Comparison of ENCODE assay signal across 11 cellular contexts in the genomic region with DNA sequence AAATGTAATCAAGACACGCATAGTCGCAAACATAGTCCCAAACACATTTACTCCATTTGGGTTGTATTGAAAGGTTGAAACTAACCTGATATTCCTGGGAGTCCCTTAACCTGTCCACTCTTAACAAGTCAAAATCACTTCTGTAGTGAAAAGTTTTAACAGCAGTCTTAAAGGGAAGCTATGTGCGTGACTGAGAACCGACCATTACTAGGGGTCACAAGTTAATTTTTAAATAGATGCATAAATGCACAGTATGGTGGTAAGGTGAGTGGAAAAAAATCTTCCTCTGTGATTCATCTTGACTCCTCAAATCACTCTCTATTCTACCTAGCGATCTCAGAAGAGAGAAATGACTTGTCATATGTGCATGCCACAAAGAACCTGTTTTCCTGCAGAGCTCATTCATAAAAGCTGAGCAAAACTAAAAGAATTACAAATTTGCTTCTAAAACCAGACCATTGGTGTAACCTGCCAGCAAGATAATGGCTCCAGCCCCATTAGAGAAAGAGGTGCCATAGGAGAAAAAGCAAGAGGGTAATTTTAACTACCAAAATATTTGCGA. TPM values are rescaled to one million over a fixed set of nuclear protein-coding genes. Genes with fewer than 3 reads are reported as not detected.
DNase-seq lines count a peak whose midpoint lies in the region; ATAC-seq and TF ChIP-seq lines count a peak whose summit lies in the region.
"Had no signal": no experiment of that assay in that cellular context is flagged by ENCODE, and none has a peak within 500 bp of the region (broad histone marks: within the 10 kb centered on the region; RNA-seq: fewer than 3 reads in every experiment).

No MANE protein-coding gene starts in this region.

- peaks cover 0 to 31% (median 0%) of the 10 kb centered on the region in 5 donors for H3K36me3 Mint-ChIP-seq in naive thymus-derived CD4-positive, alpha-beta T cell

- H3K9me3 ChIP-seq in upper lobe of right lung, result no peaks in the 10 kb centered on the region
- no peaks in the 10 kb centered on the region for H3K9me3 ChIP-seq in naive thymus-derived CD4-positive, alpha-beta T cell (ENCODE audit: control insufficient read depth in 2 of 3, low read length in 3 of 3)

- TF ChIP-seq CTCF in foreskin keratinocyte (conservative IDR thresholded peaks at IDR 0.05) (no peak), upper lobe of right lung (IDR thresholded peaks at IDR 0.05) (no peak)

- H3K27me3 ChIP-seq in foreskin keratinocyte (no peaks in the 10 kb centered on the region), upper lobe of right lung (no peaks in the 10 kb centered on the region)
- no peaks in the 10 kb centered on the region for H3K27me3 ChIP-seq in naive thymus-derived CD4-positive, alpha-beta T cell (ENCODE audit: control insufficient read depth in 2 of 2, insufficient read depth in 2 of 2, low read length in 2 of 2)

- ATAC-seq in GM18517 (IDR thresholded peaks at IDR 0.05; ENCODE audit: unreplicated experiment), result peak; percentile 80
- ATAC-seq in GM21423 (IDR thresholded peaks at IDR 0.05; ENCODE audit: unreplicated experiment), result peak; percentile 71
- ATAC-seq in HG03342 (IDR thresholded peaks at IDR 0.05; ENCODE audit: unreplicated experiment), result peak; percentile 69
- ATAC-seq in foreskin keratinocyte, result peak; percentile 51
- ATAC-seq in upper lobe of right lung, result no peak
- no peak for ATAC-seq in naive thymus-derived CD4-positive, alpha-beta T cell

- no peaks in the 10 kb centered on the region for H3K36me3 ChIP-seq in upper lobe of right lung
- no peaks in the 10 kb centered on the region for H3K36me3 ChIP-seq in naive thymus-derived CD4-positive, alpha-beta T cell (ENCODE audit: control insufficient read depth in 2 of 3, insufficient read depth in 3 of 3, low read length in 3 of 3)

- H3K9me3 Mint-ChIP-seq in naive thymus-derived CD4-positive, alpha-beta T cell, result peaks cover 0 to under 1% (median 0%) of the 10 kb centered on the region in 11 donors
- H3K9me3 Mint-ChIP-seq: neural crest cell had no signal

- no peak overlapping the region for H3K4me3 ChIP-seq in upper lobe of right lung
- no peak overlapping the region for H3K4me3 ChIP-seq in naive thymus-derived CD4-positive, alpha-beta T cell (ENCODE audit: low read length)

- H3K4me1 Mint-ChIP-seq in naive thymus-derived CD4-positive, alpha-beta T cell, result peaks cover 0 to 51% (median 0%) of the 10 kb centered on the region in 7 donors
- H3K4me1 Mint-ChIP-seq: neural crest cell had no signal

- DNase-seq in foreskin keratinocyte, result peak in 1 of 2 donors; percentile 45
- DNase-seq in effector CD4-positive, alpha-beta T cell, result no peak
- no peak for DNase-seq in upper lobe of right lung
- no peak for DNase-seq in naive thymus-derived CD4-positive, alpha-beta T cell
- no peak for DNase-seq in DMS153 treated with DMSO at 0.1 percent for 48 hours (lab: John Stamatoyannopoulos, UW; ENCODE audit: unreplicated experiment)
- DNase-seq: NCI-H510A had no signal

- peak overlapping the region in 2 of 9 donors; percentile 49 to 66 for H3K27ac Mint-ChIP-seq in naive thymus-derived CD4-positive, alpha-beta T cell

- H3K4me1 ChIP-seq in foreskin keratinocyte, result no peaks in the 10 kb centered on the region
- no peaks in the 10 kb centered on the region for H3K4me1 ChIP-seq in upper lobe of right lung
- peaks cover 0 to 12% of the 10 kb centered on the region in 2 donors for H3K4me1 ChIP-seq in naive thymus-derived CD4-positive, alpha-beta T cell (ENCODE audit: control insufficient read depth in 2 of 2, insufficient read depth in 2 of 2, low read length in 2 of 2)

- H3K27me3 Mint-ChIP-seq in naive thymus-derived CD4-positive, alpha-beta T cell, result no peaks in the 10 kb centered on the region

- POLR2A ChIA-PET in naive thymus-derived CD4-positive, alpha-beta T cell (lab: Charles Lee), result interaction anchor here (1.0 to 1.2 kb wide), 2 partner anchors 19 to 20 kb away, joined by 3 read pairs; no protein-coding TSS in a partner anchor

- no peak overlapping the region for H3K27ac ChIP-seq in foreskin keratinocyte
- H3K27ac ChIP-seq in upper lobe of right lung, result no peak overlapping the region
- no peak overlapping the region for H3K27ac ChIP-seq in naive thymus-derived CD4-positive, alpha-beta T cell (ENCODE audit: low read depth, low read length)

- intact Hi-C loops in upper lobe of right lung (cut with DNase I), result no loop called here
- intact Hi-C loops in naive thymus-derived CD4-positive, alpha-beta T cell (cut with micrococcal nuclease), result loop anchor here (1.0 kb wide), 4 partner anchors 9 to 20 kb away; partner anchors contain the start of gene CLDND1 (in 1 of the 2)

- CTCF ChIA-PET in naive thymus-derived CD4-positive, alpha-beta T cell (lab: Charles Lee), result no interaction called here

- H3K4me3 Mint-ChIP-seq in naive thymus-derived CD4-positive, alpha-beta T cell, result peak overlapping the region in 1 of 10 donors; percentile 68
- H3K4me3 Mint-ChIP-seq: neural crest cell had no signal

RNA-seq across cellular contexts. Expression of gene GPR15, which starts 4.8 kb away (rescaled TPM):
- total RNA-seq in foreskin keratinocyte (not detected in 2 replicates), upper lobe of right lung (2.5 TPM)
- polyA plus RNA-seq in foreskin keratinocyte, result not detected in 2 replicates
- 10 to 100 TPM in 2 of 5 experiments, 1 to 10 TPM in 3; 3.3 to 24.2 (median 5.1) TPM for total RNA-seq in naive thymus-derived CD4-positive, alpha-beta T cell
- polyA plus RNA-seq in naive thymus-derived CD4-positive, alpha-beta T cell, result under 1 TPM; 0.52 to 0.79 TPM
- total RNA-seq: neural crest cell had no signal
- polyA plus RNA-seq: fibroblast of lung had no signal

RNA-seq across cellular contexts. Expression of gene CLDND1, which starts 13.8 kb away (rescaled TPM):
- 52.2 and 55.4 TPM in 2 replicates for total RNA-seq in foreskin keratinocyte
- 31.3 and 40.3 TPM in 2 replicates for polyA plus RNA-seq in foreskin keratinocyte
- total RNA-seq in upper lobe of right lung, result 90.9 TPM
- total RNA-seq in naive thymus-derived CD4-positive, alpha-beta T cell, result 100 to 1,000 TPM; 100 to 478 (median 132) TPM
- polyA plus RNA-seq in naive thymus-derived CD4-positive, alpha-beta T cell, result 10 to 100 TPM; 40.6 to 47.4 TPM

RNA-seq across cellular contexts. Expression of gene OR5K2, which starts 39.1 kb away (rescaled TPM):
- not detected in 2 replicates for total RNA-seq in foreskin keratinocyte
- polyA plus RNA-seq in foreskin keratinocyte, result not detected in 2 replicates
- not detected for total RNA-seq in upper lobe of right lung
- total RNA-seq in naive thymus-derived CD4-positive, alpha-beta T cell, result not detected
- polyA plus RNA-seq in naive thymus-derived CD4-positive, alpha-beta T cell, result not detected
- total RNA-seq: fibroblast of lung, neural crest cell had no signal
- polyA plus RNA-seq: fibroblast of lung had no signal

RNA-seq across cellular contexts. Expression of gene CPOX, which starts 56.9 kb away (rescaled TPM):
- 23.3 and 26.9 TPM in 2 replicates for total RNA-seq in foreskin keratinocyte
- 13.1 and 16.1 TPM in 2 replicates for polyA plus RNA-seq in foreskin keratinocyte
- 15.8 TPM for total RNA-seq in upper lobe of right lung
- total RNA-seq in naive thymus-derived CD4-positive, alpha-beta T cell, result 10 to 100 TPM; 11.4 to 67.5 (median 21.6) TPM
- polyA plus RNA-seq in naive thymus-derived CD4-positive, alpha-beta T cell, result 1 to 10 TPM; 2.7 to 6.2 TPM

Comparison
In these comparisons a context has a peak if more than half of its experiments do, and no peak if none do; other contexts are left out.
1. ATAC-seq: peak in GM18517 (single experiment), GM21423 (single experiment), HG03342 (single experiment) and foreskin keratinocyte (single experiment); none in upper lobe of right lung (single experiment) and naive thymus-derived CD4-positive, alpha-beta T cell (single experiment).